1 cellular context compared by ENCODE assay signal in the genomic region with DNA sequence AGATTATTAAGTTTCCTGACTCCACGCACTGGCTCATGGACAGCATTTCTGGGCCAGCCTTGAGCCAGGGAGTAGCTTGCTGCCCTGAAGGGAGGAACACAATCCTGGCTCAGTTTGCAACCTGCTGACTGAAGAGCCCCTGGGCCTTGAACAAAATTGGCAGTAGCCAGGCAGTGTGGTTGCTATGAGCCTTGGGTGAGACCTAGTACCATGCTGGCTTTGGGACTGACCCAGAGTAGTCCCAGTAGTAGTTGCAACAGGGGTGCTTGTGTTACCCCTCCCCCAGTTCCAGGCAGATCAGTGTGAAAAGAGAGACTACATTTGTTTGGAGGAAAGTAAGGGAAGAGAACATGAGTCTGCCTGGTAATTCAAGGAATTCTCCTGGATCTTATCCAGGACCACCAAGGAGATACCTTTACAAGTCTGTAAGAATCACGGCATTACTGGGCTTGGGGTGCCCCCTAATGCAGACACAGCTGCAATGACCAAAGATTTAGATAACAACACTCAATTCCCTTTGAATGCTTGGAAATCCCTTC.
TF ChIP-seq lines count a peak whose summit lies in the region.

No MANE protein-coding gene starts in this region.

TF ChIP-seq in H1, 55 proteins besides CTCF, POLR2A, EP300 and RAD21:
- TF ChIP-seq TCF12 (IDR thresholded peaks at IDR 0.05; ENCODE audit: low read depth, low read length) (no peak), SIRT6 (IDR thresholded peaks at IDR 0.05; ENCODE audit: low read length) (no peak), TBP (IDR thresholded peaks at IDR 0.05; ENCODE audit: low read depth, low read length) (no peak), EGR1 (IDR thresholded peaks at IDR 0.05; ENCODE audit: borderline replicate concordance, low read depth, low read length) (no peak), SP2 (IDR thresholded peaks at IDR 0.05; ENCODE audit: low read length) (no peak), CBX8 (IDR thresholded peaks at IDR 0.05; ENCODE audit: borderline replicate concordance, low read depth, low read length) (no peak), CREB1 (IDR thresholded peaks at IDR 0.05) (no peak), EZH2 (IDR thresholded peaks at IDR 0.05; ENCODE audit: low read depth, low read length, severe bottlenecking) (no peak), CHD1 (IDR thresholded peaks at IDR 0.05; ENCODE audit: low read depth, low read length) (no peak), TEAD4 (IDR thresholded peaks at IDR 0.05; ENCODE audit: low read depth, low read length) (0 out of 2 replicates have a peak, but pooled peaks have one; percentile 22), MAFK (IDR thresholded peaks at IDR 0.05; ENCODE audit: low read depth, low read length) (0 out of 2 replicates have a peak, but pooled peaks have one; percentile 4), GTF2F1 (IDR thresholded peaks at IDR 0.05; ENCODE audit: borderline replicate concordance, low read depth, low read length) (no peak)
